Comparison of ENCODE assay signal across 10 cellular contexts in the genomic region with DNA sequence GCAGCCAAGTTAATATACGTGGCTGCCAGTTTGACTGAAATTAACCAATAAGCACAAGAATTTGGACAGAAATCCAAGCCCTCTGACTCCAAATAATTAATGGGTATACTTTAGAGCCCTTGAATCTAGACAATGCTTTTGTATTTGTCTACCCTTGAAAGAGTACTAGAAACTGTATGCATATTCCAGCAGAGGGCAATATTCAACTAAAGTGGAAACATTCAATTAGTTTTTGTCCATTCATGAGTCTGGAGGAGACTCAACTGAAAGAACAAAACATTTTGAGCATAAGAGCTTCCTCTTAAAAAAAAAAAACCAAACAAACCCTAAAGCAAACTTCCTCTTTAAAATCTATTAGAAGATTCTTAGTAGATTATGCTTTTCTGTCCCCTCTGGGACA.
DNase-seq lines count a peak whose midpoint lies in the region; ATAC-seq and TF ChIP-seq lines count a peak whose summit lies in the region.
"Had no signal": no experiment of that assay in that cellular context is flagged by ENCODE, and none has a peak within 500 bp of the region (broad histone marks: within the 10 kb centered on the region; RNA-seq: fewer than 3 reads in every experiment).

No MANE protein-coding gene starts in this region.

- H3K4me1 ChIP-seq in esophagus muscularis mucosa (no peaks in the 10 kb centered on the region), tibial nerve (peaks cover 0 to 19% (median 0%) of the 10 kb centered on the region in 4 donors), mucosa of descending colon (ENCODE audit: low read depth) (no peaks in the 10 kb centered on the region)

- TF ChIP-seq POLR2A in esophagus muscularis mucosa (IDR thresholded peaks at IDR 0.05; ENCODE audit: low read depth), result no peak
- no peak for TF ChIP-seq POLR2A in tibial nerve (IDR thresholded peaks at IDR 0.05)

- ATAC-seq in WTC11 (no peak), mucosa of descending colon (no peak), GM18868 (IDR thresholded peaks at IDR 0.05; ENCODE audit: unreplicated experiment) (no peak)

- intact Hi-C loops in esophagus muscularis mucosa (cut with DNase I) (no loop called here), mucosa of descending colon (cut with DNase I, micrococcal nuclease) (no loop called here)

- no peaks in the 10 kb centered on the region for H3K27me3 ChIP-seq in esophagus muscularis mucosa
- H3K27me3 ChIP-seq in tibial nerve, result no peaks in the 10 kb centered on the region
- H3K27me3 ChIP-seq: upper lobe of left lung had no signal

- H3K4me1 Mint-ChIP-seq in WTC11, result no peaks in the 10 kb centered on the region

- H3K27ac ChIP-seq in esophagus muscularis mucosa (replicated peaks in 1 of 4) (no peak overlapping the region), tibial nerve (no peak overlapping the region)
- H3K27ac ChIP-seq: upper lobe of left lung had no signal

- DNase-seq in NCI-H345 (lab: John Stamatoyannopoulos, UW) (peak; percentile 6), NCI-H345 treated with DMSO at 0.1 percent for 48 hours (lab: John Stamatoyannopoulos, UW; ENCODE audit: unreplicated experiment) (no peak), NOMO-1 treated with DMSO at 0.1 percent for 48 hours (lab: John Stamatoyannopoulos, UW; ENCODE audit: unreplicated experiment) (peak; percentile 91), esophagus muscularis mucosa (ENCODE audit: extremely low spot score) (no peak), tibial nerve (ENCODE audit: low spot score in 2 of 2) (no peak), WTC11 (ENCODE audit: low spot score) (no peak), mucosa of descending colon (no peak)
- DNase-seq: NCI-H2081 treated with DMSO at 0.1 percent for 48 hours, upper lobe of left lung had no signal

- no peak overlapping the region for H3K4me3 Mint-ChIP-seq in WTC11

- no peak overlapping the region for H3K27ac Mint-ChIP-seq in WTC11

- CTCF ChIA-PET in WTC11 (lab: Charles Lee), result interaction anchor here (1.1 kb wide), 1 partner anchor 193 kb away, joined by 3 read pairs; no protein-coding TSS in a partner anchor

- POLR2A ChIA-PET in WTC11 (lab: Charles Lee), result interaction anchor here (0.6 kb wide), 1 partner anchor 380 kb away, joined by 5 read pairs; no protein-coding TSS in a partner anchor

- 90% methylated on average over 1 of the region's 1 CpG for WGBS in esophagus muscularis mucosa
- 38 to 47% methylated on average over 1 of the region's 1 CpG for WGBS in tibial nerve, 2 donors

- TF ChIP-seq EP300 in esophagus muscularis mucosa (IDR thresholded peaks at IDR 0.05) (no peak), tibial nerve (IDR thresholded peaks at IDR 0.05) (no peak)

- H3K36me3 ChIP-seq in esophagus muscularis mucosa, result peaks cover 0 to 9% (median 0%) of the 10 kb centered on the region in 4 donors
- H3K36me3 ChIP-seq in tibial nerve, result peaks cover 0 to 27% (median 0%) of the 10 kb centered on the region in 3 donors
- no peaks in the 10 kb centered on the region for H3K36me3 ChIP-seq in mucosa of descending colon (ENCODE audit: low read depth)
- H3K36me3 ChIP-seq: upper lobe of left lung had no signal

- H3K9me3 ChIP-seq in esophagus muscularis mucosa (no peaks in the 10 kb centered on the region), tibial nerve (no peaks in the 10 kb centered on the region), mucosa of descending colon (no peaks in the 10 kb centered on the region)
- H3K9me3 ChIP-seq: upper lobe of left lung had no signal

- no peak overlapping the region for H3K4me3 ChIP-seq in esophagus muscularis mucosa
- no peak overlapping the region for H3K4me3 ChIP-seq in tibial nerve
- H3K4me3 ChIP-seq in mucosa of descending colon, result no peak overlapping the region
- H3K4me3 ChIP-seq: upper lobe of left lung had no signal

- H3K9me3 Mint-ChIP-seq in WTC11, result no peaks in the 10 kb centered on the region

- TF ChIP-seq CTCF in esophagus muscularis mucosa (IDR thresholded peaks at IDR 0.05) (peak in 2 of 3 experiments; percentile 8 to 16), tibial nerve (IDR thresholded peaks at IDR 0.05) (peak in 3 of 5 experiments; percentile 10 to 42 (median 36)), WTC11 (IDR thresholded peaks at IDR 0.05) (no peak), mucosa of descending colon (IDR thresholded peaks at IDR 0.05) (no peak)

- no peaks in the 10 kb centered on the region for H3K36me3 Mint-ChIP-seq in WTC11

- no peaks in the 10 kb centered on the region for H3K27me3 Mint-ChIP-seq in WTC11 (ENCODE audit: low read depth)

TF ChIP-seq in WTC11, 78 proteins besides CTCF, POLR2A, EP300 and RAD21 (continues in another document):
- TF ChIP-seq, protein P1, sequence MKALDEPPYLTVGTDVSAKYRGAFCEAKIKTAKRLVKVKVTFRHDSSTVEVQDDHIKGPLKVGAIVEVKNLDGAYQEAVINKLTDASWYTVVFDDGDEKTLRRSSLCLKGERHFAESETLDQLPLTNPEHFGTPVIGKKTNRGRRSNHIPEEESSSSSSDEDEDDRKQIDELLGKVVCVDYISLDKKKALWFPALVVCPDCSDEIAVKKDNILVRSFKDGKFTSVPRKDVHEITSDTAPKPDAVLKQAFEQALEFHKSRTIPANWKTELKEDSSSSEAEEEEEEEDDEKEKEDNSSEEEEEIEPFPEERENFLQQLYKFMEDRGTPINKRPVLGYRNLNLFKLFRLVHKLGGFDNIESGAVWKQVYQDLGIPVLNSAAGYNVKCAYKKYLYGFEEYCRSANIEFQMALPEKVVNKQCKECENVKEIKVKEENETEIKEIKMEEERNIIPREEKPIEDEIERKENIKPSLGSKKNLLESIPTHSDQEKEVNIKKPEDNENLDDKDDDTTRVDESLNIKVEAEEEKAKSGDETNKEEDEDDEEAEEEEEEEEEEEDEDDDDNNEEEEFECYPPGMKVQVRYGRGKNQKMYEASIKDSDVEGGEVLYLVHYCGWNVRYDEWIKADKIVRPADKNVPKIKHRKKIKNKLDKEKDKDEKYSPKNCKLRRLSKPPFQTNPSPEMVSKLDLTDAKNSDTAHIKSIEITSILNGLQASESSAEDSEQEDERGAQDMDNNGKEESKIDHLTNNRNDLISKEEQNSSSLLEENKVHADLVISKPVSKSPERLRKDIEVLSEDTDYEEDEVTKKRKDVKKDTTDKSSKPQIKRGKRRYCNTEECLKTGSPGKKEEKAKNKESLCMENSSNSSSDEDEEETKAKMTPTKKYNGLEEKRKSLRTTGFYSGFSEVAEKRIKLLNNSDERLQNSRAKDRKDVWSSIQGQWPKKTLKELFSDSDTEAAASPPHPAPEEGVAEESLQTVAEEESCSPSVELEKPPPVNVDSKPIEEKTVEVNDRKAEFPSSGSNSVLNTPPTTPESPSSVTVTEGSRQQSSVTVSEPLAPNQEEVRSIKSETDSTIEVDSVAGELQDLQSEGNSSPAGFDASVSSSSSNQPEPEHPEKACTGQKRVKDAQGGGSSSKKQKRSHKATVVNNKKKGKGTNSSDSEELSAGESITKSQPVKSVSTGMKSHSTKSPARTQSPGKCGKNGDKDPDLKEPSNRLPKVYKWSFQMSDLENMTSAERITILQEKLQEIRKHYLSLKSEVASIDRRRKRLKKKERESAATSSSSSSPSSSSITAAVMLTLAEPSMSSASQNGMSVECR (CRISPR knock-in tag; IDR thresholded peaks at IDR 0.05; ENCODE audit: borderline replicate concordance), result no peak
- TF ChIP-seq TP53 (CRISPR knock-in tag; IDR thresholded peaks at IDR 0.05), result no peak
- TF ChIP-seq NFE2L1 (CRISPR knock-in tag; IDR thresholded peaks at IDR 0.05), result no peak
- TF ChIP-seq, protein P2, sequence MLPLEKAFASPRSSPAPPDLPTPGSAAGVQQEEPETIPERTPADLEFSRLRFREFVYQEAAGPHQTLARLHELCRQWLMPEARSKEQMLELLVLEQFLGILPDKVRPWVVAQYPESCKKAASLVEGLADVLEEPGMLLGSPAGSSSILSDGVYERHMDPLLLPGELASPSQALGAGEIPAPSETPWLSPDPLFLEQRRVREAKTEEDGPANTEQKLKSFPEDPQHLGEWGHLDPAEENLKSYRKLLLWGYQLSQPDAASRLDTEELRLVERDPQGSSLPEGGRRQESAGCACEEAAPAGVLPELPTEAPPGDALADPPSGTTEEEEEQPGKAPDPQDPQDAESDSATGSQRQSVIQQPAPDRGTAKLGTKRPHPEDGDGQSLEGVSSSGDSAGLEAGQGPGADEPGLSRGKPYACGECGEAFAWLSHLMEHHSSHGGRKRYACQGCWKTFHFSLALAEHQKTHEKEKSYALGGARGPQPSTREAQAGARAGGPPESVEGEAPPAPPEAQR (CRISPR knock-in tag; IDR thresholded peaks at IDR 0.05), result no peak
- TF ChIP-seq TCF7 (CRISPR knock-in tag; IDR thresholded peaks at IDR 0.05; ENCODE audit: low read depth), result no peak
- TF ChIP-seq MYBL2 (CRISPR knock-in tag; IDR thresholded peaks at IDR 0.05), result no peak
- TF ChIP-seq, protein P3, sequence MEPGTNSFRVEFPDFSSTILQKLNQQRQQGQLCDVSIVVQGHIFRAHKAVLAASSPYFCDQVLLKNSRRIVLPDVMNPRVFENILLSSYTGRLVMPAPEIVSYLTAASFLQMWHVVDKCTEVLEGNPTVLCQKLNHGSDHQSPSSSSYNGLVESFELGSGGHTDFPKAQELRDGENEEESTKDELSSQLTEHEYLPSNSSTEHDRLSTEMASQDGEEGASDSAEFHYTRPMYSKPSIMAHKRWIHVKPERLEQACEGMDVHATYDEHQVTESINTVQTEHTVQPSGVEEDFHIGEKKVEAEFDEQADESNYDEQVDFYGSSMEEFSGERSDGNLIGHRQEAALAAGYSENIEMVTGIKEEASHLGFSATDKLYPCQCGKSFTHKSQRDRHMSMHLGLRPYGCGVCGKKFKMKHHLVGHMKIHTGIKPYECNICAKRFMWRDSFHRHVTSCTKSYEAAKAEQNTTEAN (CRISPR knock-in tag; IDR thresholded peaks at IDR 0.05), result no peak
- no peak for TF ChIP-seq ZNF219 (CRISPR knock-in tag; IDR thresholded peaks at IDR 0.05; ENCODE audit: borderline replicate concordance)
- TF ChIP-seq, protein P4, sequence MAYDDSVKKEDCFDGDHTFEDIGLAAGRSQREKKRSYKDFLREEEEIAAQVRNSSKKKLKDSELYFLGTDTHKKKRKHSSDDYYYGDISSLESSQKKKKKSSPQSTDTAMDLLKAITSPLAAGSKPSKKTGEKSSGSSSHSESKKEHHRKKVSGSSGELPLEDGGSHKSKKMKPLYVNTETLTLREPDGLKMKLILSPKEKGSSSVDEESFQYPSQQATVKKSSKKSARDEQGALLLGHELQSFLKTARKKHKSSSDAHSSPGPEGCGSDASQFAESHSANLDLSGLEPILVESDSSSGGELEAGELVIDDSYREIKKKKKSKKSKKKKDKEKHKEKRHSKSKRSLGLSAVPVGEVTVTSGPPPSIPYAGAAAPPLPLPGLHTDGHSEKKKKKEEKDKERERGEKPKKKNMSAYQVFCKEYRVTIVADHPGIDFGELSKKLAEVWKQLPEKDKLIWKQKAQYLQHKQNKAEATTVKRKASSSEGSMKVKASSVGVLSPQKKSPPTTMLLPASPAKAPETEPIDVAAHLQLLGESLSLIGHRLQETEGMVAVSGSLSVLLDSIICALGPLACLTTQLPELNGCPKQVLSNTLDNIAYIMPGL (CRISPR knock-in tag; IDR thresholded peaks at IDR 0.05), result no peak
- no peak for TF ChIP-seq SOX15 (CRISPR knock-in tag; IDR thresholded peaks at IDR 0.05)
- TF ChIP-seq ZBTB21 (CRISPR knock-in tag; IDR thresholded peaks at IDR 0.05; ENCODE audit: borderline replicate concordance), result no peak

Comparison
In these comparisons a context has a peak if more than half of its experiments do, and no peak if none do; other contexts are left out.
1. DNase-seq: peak in NCI-H345 (single experiment) and NOMO-1 treated with DMSO at 0.1 percent for 48 hours (single experiment); none in NCI-H345 treated with DMSO at 0.1 percent for 48 hours (single experiment), esophagus muscularis mucosa (single experiment), tibial nerve (0 of 2), WTC11 (single experiment) and mucosa of descending colon (0 of 3).
2. CTCF ChIP-seq: peak in esophagus muscularis mucosa (2 of 3) and tibial nerve (3 of 5); none in WTC11 (single experiment) and mucosa of descending colon (single experiment).